In genomic region chr4:45064741-45065140, GRCh38 we compare ENCODE assay signal across 28 cellular contexts.
"Had no signal": no experiment of that assay in that cellular context is flagged by ENCODE, and none has a peak within 500 bp of the region (broad histone marks: within the 10 kb centered on the region; RNA-seq: fewer than 3 reads in every experiment).

No MANE protein-coding gene starts in this region.

- H3K4me3 Mint-ChIP-seq: naive thymus-derived CD4-positive, alpha-beta T cell; natural killer cell; nephron progenitor cell; neural crest cell; stimulated activated effector memory CD8-positive, alpha-beta T cell treated with anti-CD3 and anti-CD28 coated beads, Interleukin-12 subunit alpha, Interleukin-12 subunit beta, amount 100 ng/mL, for 72 hours; stimulated activated naive B cell treated with anti-CD40 and anti-IgM and Interleukin-4, amounts not matched to agents 10 μg/mL and 1 μg/mL and 100 μg/mL, for 72 hours; stimulated activated naive CD8-positive, alpha-beta T cell treated with anti-CD3 and anti-CD28 coated beads, Interleukin-15, Interleukin-2, amounts not matched to agents 100 ng/mL and 50 ng/mL, for 24 hours had no signal

- H3K27me3 ChIP-seq: neutrophil, pancreas, right lobe of liver, sigmoid colon, stomach, thyroid gland, tibial nerve, upper lobe of left lung, uterus had no signal

- H3K9me3 ChIP-seq: neutrophil, pancreas, prostate gland, right lobe of liver, stomach, thyroid gland, uterus had no signal

- H3K27ac ChIP-seq: neutrophil, pancreas, prostate gland, right lobe of liver, stomach, thoracic aorta, thyroid gland, tibial nerve, upper lobe of left lung had no signal

- DNase-seq: naive thymus-derived CD4-positive, alpha-beta T cell; natural killer cell; nephron progenitor cell; nucleus accumbens; pancreas; retina; right cardiac atrium; right lobe of liver; sigmoid colon; small intestine; stimulated activated CD4-positive, alpha-beta T cell treated with anti-CD3 and anti-CD28 coated beads, Interleukin-15, amount 100 ng/mL, for 24 hours; stimulated activated CD4-positive, alpha-beta T cell treated with anti-CD3 and anti-CD28 coated beads, Interleukin-2, amount 100 ng/mL, for 24 hours; stimulated activated CD4-positive, alpha-beta T cell treated with anti-CD3 and anti-CD28 coated beads, Interleukin-2, amount 100 ng/mL, for 48 hours; stimulated activated CD4-positive, alpha-beta T cell treated with anti-CD3 and anti-CD28 coated beads, Interleukin-4, amount 100 ng/mL, for 24 hours; stimulated activated naive B cell treated with anti-CD40 and anti-IgM and Interleukin-4, amounts not matched to agents 10 μg/mL and 1 μg/mL and 100 μg/mL, for 72 hours; stimulated activated naive CD4-positive, alpha-beta T cell treated with Interleukin-2 at 50 U/mL for 16 hours; stomach; thyroid gland; trophoblast cell; upper lobe of left lung; uterus had no signal

- ATAC-seq: naive thymus-derived CD4-positive, alpha-beta T cell; natural killer cell; pancreas; right cardiac atrium; right lobe of liver; stimulated activated effector memory CD8-positive, alpha-beta T cell treated with anti-CD3 and anti-CD28 coated beads, Interleukin-12 subunit alpha, Interleukin-12 subunit beta, amount 100 ng/mL, for 72 hours; stimulated activated naive B cell treated with anti-CD40 and anti-IgM and Interleukin-4, amounts not matched to agents 10 μg/mL and 1 μg/mL and 100 μg/mL, for 72 hours had no signal

- H3K27ac Mint-ChIP-seq: naive thymus-derived CD4-positive, alpha-beta T cell; natural killer cell; nephron progenitor cell; stimulated activated effector memory CD8-positive, alpha-beta T cell treated with anti-CD3 and anti-CD28 coated beads, Interleukin-12 subunit alpha, Interleukin-12 subunit beta, amount 100 ng/mL, for 72 hours; stimulated activated naive B cell treated with anti-CD40 and anti-IgM and Interleukin-4, amounts not matched to agents 10 μg/mL and 1 μg/mL and 100 μg/mL, for 72 hours; stimulated activated naive CD8-positive, alpha-beta T cell treated with anti-CD3 and anti-CD28 coated beads, Interleukin-15, Interleukin-2, amounts not matched to agents 100 ng/mL and 50 ng/mL, for 24 hours had no signal

- H3K36me3 ChIP-seq: neutrophil, pancreas, prostate gland, right lobe of liver, sigmoid colon, stomach, thoracic aorta, thyroid gland, tibial nerve, upper lobe of left lung, uterus had no signal

- FAIRE-seq: pancreas, small intestine had no signal

- H3K27me3 Mint-ChIP-seq: naive thymus-derived CD4-positive, alpha-beta T cell; stimulated activated naive B cell treated with anti-CD40 and anti-IgM and Interleukin-4, amounts not matched to agents 10 μg/mL and 1 μg/mL and 100 μg/mL, for 72 hours; stimulated activated naive CD8-positive, alpha-beta T cell treated with anti-CD3 and anti-CD28 coated beads, Interleukin-15, Interleukin-2, amounts not matched to agents 100 ng/mL and 50 ng/mL, for 24 hours had no signal

- H3K36me3 Mint-ChIP-seq: stimulated activated effector memory CD8-positive, alpha-beta T cell treated with anti-CD3 and anti-CD28 coated beads, Interleukin-12 subunit alpha, Interleukin-12 subunit beta, amount 100 ng/mL, for 72 hours; stimulated activated naive B cell treated with anti-CD40 and anti-IgM and Interleukin-4, amounts not matched to agents 10 μg/mL and 1 μg/mL and 100 μg/mL, for 72 hours had no signal

- H3K4me3 ChIP-seq: pancreas, prostate gland, right lobe of liver, sigmoid colon, stomach, thoracic aorta, thyroid gland, tibial nerve, upper lobe of left lung, uterus had no signal

- H3K4me1 ChIP-seq: pancreas, prostate gland, right lobe of liver, sigmoid colon, thyroid gland, tibial nerve, upper lobe of left lung, uterus had no signal

- H3K4me1 Mint-ChIP-seq: naive thymus-derived CD4-positive, alpha-beta T cell; natural killer cell; nephron progenitor cell; neural crest cell; stimulated activated effector memory CD8-positive, alpha-beta T cell treated with anti-CD3 and anti-CD28 coated beads, Interleukin-12 subunit alpha, Interleukin-12 subunit beta, amount 100 ng/mL, for 72 hours; stimulated activated naive B cell treated with anti-CD40 and anti-IgM and Interleukin-4, amounts not matched to agents 10 μg/mL and 1 μg/mL and 100 μg/mL, for 72 hours had no signal
